In genomic region chr18:26468931-26469340, GRCh38 we compare ENCODE assay signal across 1 cellular context.
TF ChIP-seq lines count a peak whose summit lies in the region.

No MANE protein-coding gene starts in this region.

TF ChIP-seq in HEK293, 187 proteins besides CTCF, POLR2A, EP300 and RAD21 (continued from another document):
- TF ChIP-seq TSHZ1 (tag by site-specific recombination; IDR thresholded peaks at IDR 0.05; ENCODE audit: borderline replicate concordance) (no peak), ZNF311 (tag by site-specific recombination; IDR thresholded peaks at IDR 0.05; ENCODE audit: borderline replicate concordance) (no peak), ZNF214 (tag by site-specific recombination; IDR thresholded peaks at IDR 0.05; ENCODE audit: borderline replicate concordance) (no peak), ZNF202 (tag by site-specific recombination; IDR thresholded peaks at IDR 0.05; ENCODE audit: borderline replicate concordance) (no peak), ZBTB8A (tag by site-specific recombination; IDR thresholded peaks at IDR 0.05) (peak; percentile 38; the same call in 1 of the 2 replicates), ZNF155 (tag by site-specific recombination; IDR thresholded peaks at IDR 0.05) (no peak), ZNF426 (tag by site-specific recombination; IDR thresholded peaks at IDR 0.05) (no peak), GFI1B (tag by site-specific recombination; IDR thresholded peaks at IDR 0.05) (no peak), ZNF624 (tag by site-specific recombination; IDR thresholded peaks at IDR 0.05) (no peak), WT1 (tag by site-specific recombination; IDR thresholded peaks at IDR 0.05) (no peak), ZNF398 (tag by site-specific recombination; IDR thresholded peaks at IDR 0.05) (no peak), REPIN1 (tag by site-specific recombination; IDR thresholded peaks at IDR 0.05; ENCODE audit: low read depth) (no peak), ZNF341 (tag by site-specific recombination; IDR thresholded peaks at IDR 0.05; ENCODE audit: low read depth) (no peak), ZNF785 (tag by site-specific recombination; IDR thresholded peaks at IDR 0.05) (no peak), HOXD13 (CRISPR knock-in tag; IDR thresholded peaks at IDR 0.05; ENCODE audit: borderline replicate concordance) (no peak), KLF7 (tag by site-specific recombination; IDR thresholded peaks at IDR 0.05; ENCODE audit: borderline replicate concordance) (no peak), ZNF280C (tag by site-specific recombination; IDR thresholded peaks at IDR 0.05) (no peak), ZNF132 (tag by site-specific recombination; IDR thresholded peaks at IDR 0.05; ENCODE audit: borderline replicate concordance) (no peak), ZNF791 (tag by site-specific recombination; IDR thresholded peaks at IDR 0.05) (no peak), ZNF513 (tag by site-specific recombination; IDR thresholded peaks at IDR 0.05) (no peak), GLIS2 (tag by site-specific recombination; IDR thresholded peaks at IDR 0.05) (0 out of 2 replicates have a peak, but pooled peaks have one; percentile 22), ZNF707 (tag by site-specific recombination; IDR thresholded peaks at IDR 0.05) (no peak), ZNF404 (tag by site-specific recombination; IDR thresholded peaks at IDR 0.05) (no peak), SCRT1 (tag by site-specific recombination; IDR thresholded peaks at IDR 0.05; ENCODE audit: borderline replicate concordance) (peak; percentile 41; the same call in 1 of the 2 replicates), ZNF24 (tag by site-specific recombination; IDR thresholded peaks at IDR 0.05) (no peak), ZNF121 (tag by site-specific recombination; IDR thresholded peaks at IDR 0.05) (no peak), GLI2 (tag by site-specific recombination; IDR thresholded peaks at IDR 0.05; ENCODE audit: borderline replicate concordance, low read depth) (no peak), ZNF660 (tag by site-specific recombination; IDR thresholded peaks at IDR 0.05) (no peak), ZNF560 (tag by site-specific recombination; IDR thresholded peaks at IDR 0.05; ENCODE audit: borderline replicate concordance) (no peak), FEZF1 (tag by site-specific recombination; IDR thresholded peaks at IDR 0.05) (peak; percentile 64), ZNF610 (tag by site-specific recombination; IDR thresholded peaks at IDR 0.05; ENCODE audit: borderline replicate concordance) (no peak)
- TF ChIP-seq, protein P1, sequence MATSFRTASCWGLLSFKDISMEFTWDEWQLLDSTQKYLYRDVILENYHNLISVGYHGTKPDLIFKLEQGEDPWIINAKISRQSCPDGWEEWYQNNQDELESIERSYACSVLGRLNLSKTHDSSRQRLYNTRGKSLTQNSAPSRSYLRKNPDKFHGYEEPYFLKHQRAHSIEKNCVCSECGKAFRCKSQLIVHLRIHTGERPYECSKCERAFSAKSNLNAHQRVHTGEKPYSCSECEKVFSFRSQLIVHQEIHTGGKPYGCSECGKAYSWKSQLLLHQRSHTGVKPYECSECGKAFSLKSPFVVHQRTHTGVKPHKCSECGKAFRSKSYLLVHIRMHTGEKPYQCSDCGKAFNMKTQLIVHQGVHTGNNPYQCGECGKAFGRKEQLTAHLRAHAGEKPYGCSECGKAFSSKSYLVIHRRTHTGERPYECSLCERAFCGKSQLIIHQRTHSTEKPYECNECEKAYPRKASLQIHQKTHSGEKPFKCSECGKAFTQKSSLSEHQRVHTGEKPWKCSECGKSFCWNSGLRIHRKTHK (tag by site-specific recombination; IDR thresholded peaks at IDR 0.05) = no peak
- TF ChIP-seq, protein P2, sequence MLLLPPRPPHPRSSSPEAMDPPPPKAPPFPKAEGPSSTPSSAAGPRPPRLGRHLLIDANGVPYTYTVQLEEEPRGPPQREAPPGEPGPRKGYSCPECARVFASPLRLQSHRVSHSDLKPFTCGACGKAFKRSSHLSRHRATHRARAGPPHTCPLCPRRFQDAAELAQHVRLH (tag by site-specific recombination; IDR thresholded peaks at IDR 0.05) = no peak
TF ChIP-seq in HEK293: peak in this region for 21.
